ENCODE assay signal across 18 cellular contexts in genomic region chr6:168015492-168016175, GRCh38. TPM values are rescaled to one million over a fixed set of nuclear protein-coding genes. Genes with fewer than 3 reads are reported as not detected.
DNase-seq lines count a peak whose midpoint lies in the region; ATAC-seq and TF ChIP-seq lines count a peak whose summit lies in the region.
"Had no signal": no experiment of that assay in that cellular context is flagged by ENCODE, and none has a peak within 500 bp of the region (broad histone marks: within the 10 kb centered on the region; RNA-seq: fewer than 3 reads in every experiment).

No MANE protein-coding gene starts in this region.

- ATAC-seq in left colon (peak; percentile 89), sciatic nerve (peak; percentile 67)
- ATAC-seq: PC-3 had no signal

- in situ Hi-C loops in G401 (cut with HindIII; ENCODE audit: low sequenced_read_pairs): no loop called here

- no peak for TF ChIP-seq CTCF in choroid plexus epithelial cell (conservative IDR thresholded peaks at IDR 0.05; ENCODE audit: low read depth, low read length)

- peak; percentile 86 for DNase-seq in choroid plexus epithelial cell (ENCODE audit: low read depth)
- DNase-seq in left colon: no peak
- DNase-seq in sciatic nerve (ENCODE audit: low spot score): peak; percentile 54
- no peak for DNase-seq in G401 (ENCODE audit: low spot score)
- DNase-seq in erythroblast (lab: John Stamatoyannopoulos, UW): no peak
- DNase-seq in DMS79 treated with DMSO at 0.1 percent for 48 hours (lab: John Stamatoyannopoulos, UW): no peak
- DNase-seq in COLO829 (ENCODE audit: low spot score): no peak
- DNase-seq: COR-L47, EL, KBM-7, NCI-H1436, NCI-H2029 treated with DMSO at 0.1 percent for 48 hours, NCI-H510A treated with DMSO at 0.1 percent for 48 hours, NCI-H82, PC-3 had no signal

- H3K9ac ChIP-seq in BLaER1 treated with 17β-estradiol and CSF1 and Interleukin-3, amounts not matched to agents 10 nM and 100 nM: no peak overlapping the region

- no peak overlapping the region; a peak in 2 of 22 replicates for H3K27ac ChIP-seq in BLaER1 treated with 17β-estradiol and CSF1 and Interleukin-3, amounts not matched to agents 10 nM and 100 nM
- H3K27ac ChIP-seq: HL-60, RWPE1 had no signal

- peaks cover 15 to 31% (median 25%) of the 10 kb centered on the region in 10 experiments for H3K4me1 ChIP-seq in BLaER1 treated with 17β-estradiol and CSF1 and Interleukin-3, amounts not matched to agents 10 nM and 100 nM

- H4K20me1 ChIP-seq in BLaER1 treated with 17β-estradiol and CSF1 and Interleukin-3, amounts not matched to agents 10 nM and 100 nM: no peaks in the 10 kb centered on the region

- H3K4me3 ChIP-seq in BLaER1 treated with 17β-estradiol and CSF1 and Interleukin-3, amounts not matched to agents 10 nM and 100 nM: 0 out of 20 replicates have a peak overlapping the region, but pooled peaks of 1 of the 10 experiments have one; percentile 16
- H3K4me3 ChIP-seq in choroid plexus epithelial cell (ENCODE audit: low read depth, low read length): no peak overlapping the region

- H3K4me2 ChIP-seq in BLaER1 treated with 17β-estradiol and CSF1 and Interleukin-3, amounts not matched to agents 10 nM and 100 nM: peak overlapping the region in 8 of 11 experiments; percentile 1 to 62 (median 44); a peak in 14 of 22 replicates

- intact Hi-C loops in left colon (cut with DNase I, micrococcal nuclease) (no loop called here), sciatic nerve (cut with DNase I) (no loop called here)

- peaks cover 0 to 22% (median 4%) of the 10 kb centered on the region in 11 experiments; a peak in 7 of 22 replicates for H3K36me3 ChIP-seq in BLaER1 treated with 17β-estradiol and CSF1 and Interleukin-3, amounts not matched to agents 10 nM and 100 nM

- peaks cover 43 to 89% (median 67%) of the 10 kb centered on the region in 11 experiments for H3K9me3 ChIP-seq in BLaER1 treated with 17β-estradiol and CSF1 and Interleukin-3, amounts not matched to agents 10 nM and 100 nM (replicated peaks in 1 of 11)

- no peak for TF ChIP-seq POLR2A in erythroblast (IDR thresholded peaks at IDR 0.05; ENCODE audit: low read length)

- peaks cover 0 to 6% (median 0%) of the 10 kb centered on the region in 11 experiments; a peak in 1 of 22 replicates for H3K27me3 ChIP-seq in BLaER1 treated with 17β-estradiol and CSF1 and Interleukin-3, amounts not matched to agents 10 nM and 100 nM

RNA-seq across cellular contexts. Expression of gene KIF25, which starts 18.2 kb away (rescaled TPM):
- total RNA-seq in left colon (under 1 TPM; 0.22 to 0.27 TPM), sciatic nerve (1.6 TPM)
- not detected in 2 replicates for total RNA-seq in G401 (2014; rRNA removed; shearing (Covaris generic))
- total RNA-seq: PC-3 had no signal

Comparison
In these comparisons a context has a peak if more than half of its experiments do, and no peak if none do; other contexts are left out.
1. DNase-seq: peak in choroid plexus epithelial cell (single experiment) and sciatic nerve (single experiment); none in left colon (0 of 2), G401 (single experiment), erythroblast (0 of 2), DMS79 treated with DMSO at 0.1 percent for 48 hours (single experiment) and COLO829 (single experiment).